In genomic region chr18:24488824-24489493, GRCh38 we compare ENCODE assay signal across 8 cellular contexts. TPM values are rescaled to one million over a fixed set of nuclear protein-coding genes. Genes with fewer than 3 reads are reported as not detected.
DNase-seq lines count a peak whose midpoint lies in the region; ATAC-seq and TF ChIP-seq lines count a peak whose summit lies in the region.

No MANE protein-coding gene starts in this region.

- H3K36me3 Mint-ChIP-seq in immature natural killer cell, result no peaks in the 10 kb centered on the region
- H3K36me3 Mint-ChIP-seq in stimulated activated effector memory CD8-positive, alpha-beta T cell treated with anti-CD3 and anti-CD28 coated beads, Interleukin-12 subunit alpha, Interleukin-12 subunit beta, amount 100 ng/mL, for 72 hours, result no peaks in the 10 kb centered on the region

- no peaks in the 10 kb centered on the region for H3K79me2 ChIP-seq in ACC112 (ENCODE audit: control insufficient read depth, insufficient read depth, low read length, unreplicated experiment)

- H3K27me3 Mint-ChIP-seq in immature natural killer cell (ENCODE audit: low read depth in 3 of 3), result peaks cover 8 to 22% (median 15%) of the 10 kb centered on the region in 3 donors

- H3K4me3 ChIP-seq in ACC112 (ENCODE audit: low read depth, low read length) (no peak overlapping the region), GM12864 (ENCODE audit: low read depth, low read length) (no peak overlapping the region), tibial artery (no peak overlapping the region)

- H3K4me1 Mint-ChIP-seq in immature natural killer cell, result peaks cover 26 to 32% of the 10 kb centered on the region in 2 donors
- peaks cover 31% of the 10 kb centered on the region for H3K4me1 Mint-ChIP-seq in stimulated activated effector memory CD8-positive, alpha-beta T cell treated with anti-CD3 and anti-CD28 coated beads, Interleukin-12 subunit alpha, Interleukin-12 subunit beta, amount 100 ng/mL, for 72 hours

- peak overlapping the region; percentile 9 for H2AFZ ChIP-seq in ACC112 (ENCODE audit: low read length, unreplicated experiment)

- H3K36me3 ChIP-seq in ACC112 (ENCODE audit: insufficient read depth, low read length) (no peaks in the 10 kb centered on the region), tibial artery (no peaks in the 10 kb centered on the region)

- H3K27me3 ChIP-seq in ACC112 (ENCODE audit: insufficient read depth, low read length) (peaks cover 11% of the 10 kb centered on the region), tibial artery (peaks cover 0 to 3% of the 10 kb centered on the region in 2 donors)

- peak overlapping the region in 1 of 5 donors; percentile 1 for H3K4me3 Mint-ChIP-seq in immature natural killer cell
- H3K4me3 Mint-ChIP-seq in stimulated activated effector memory CD8-positive, alpha-beta T cell treated with anti-CD3 and anti-CD28 coated beads, Interleukin-12 subunit alpha, Interleukin-12 subunit beta, amount 100 ng/mL, for 72 hours, result no peak overlapping the region

- DNase-seq in GM12864 (ENCODE audit: low read depth) (no peak), NCI-H2227 (lab: John Stamatoyannopoulos, UW; ENCODE audit: unreplicated experiment) (peak; percentile 67), astrocyte of the hippocampus (ENCODE audit: low read depth, low spot score) (peak; percentile 63), immature natural killer cell (peak; percentile 22 to 34 (median 31)), tibial artery (no peak)
- no peak for DNase-seq in stimulated activated effector memory CD8-positive, alpha-beta T cell treated with anti-CD3 and anti-CD28 coated beads, Interleukin-12 subunit alpha, Interleukin-12 subunit beta, amount 100 ng/mL, for 72 hours (ENCODE audit: low spot score in 2 of 2)

- no peak overlapping the region for H3K27ac ChIP-seq in ACC112 (ENCODE audit: low read depth, low read length)
- H3K27ac ChIP-seq in tibial artery, result no peak overlapping the region

- no peak for ATAC-seq in stimulated activated effector memory CD8-positive, alpha-beta T cell treated with anti-CD3 and anti-CD28 coated beads, Interleukin-12 subunit alpha, Interleukin-12 subunit beta, amount 100 ng/mL, for 72 hours
- no peak for ATAC-seq in GM21529 (IDR thresholded peaks at IDR 0.05; ENCODE audit: unreplicated experiment)

- intact Hi-C loops in tibial artery (cut with DNase I; ENCODE audit: low total_unique reads), result loop anchor here (1.0 to 10.0 kb wide), 3 partner anchors 64 to 314 kb away; partner anchors contain the start of gene IMPACT

- H3K27ac Mint-ChIP-seq in immature natural killer cell, result peak overlapping the region in 2 of 6 donors; percentile 1 to 36
- no peak overlapping the region for H3K27ac Mint-ChIP-seq in stimulated activated effector memory CD8-positive, alpha-beta T cell treated with anti-CD3 and anti-CD28 coated beads, Interleukin-12 subunit alpha, Interleukin-12 subunit beta, amount 100 ng/mL, for 72 hours

- H3K4me1 ChIP-seq in ACC112 (ENCODE audit: control insufficient read depth, insufficient read depth, low read length, unreplicated experiment) (peaks cover 3% of the 10 kb centered on the region), tibial artery (peaks cover 0 to 5% (median 0%) of the 10 kb centered on the region in 4 donors)

- TF ChIP-seq CTCF in GM12864 (IDR thresholded peaks at IDR 0.05; ENCODE audit: low read depth, low read length, missing control alignments), result peak; percentile 60
- peak; percentile 66 to 80 for TF ChIP-seq CTCF in tibial artery (IDR thresholded peaks at IDR 0.05)

- no peaks in the 10 kb centered on the region for H3K9me3 ChIP-seq in tibial artery

- no peaks in the 10 kb centered on the region for H3K9me3 Mint-ChIP-seq in immature natural killer cell
- H3K9me3 Mint-ChIP-seq in stimulated activated effector memory CD8-positive, alpha-beta T cell treated with anti-CD3 and anti-CD28 coated beads, Interleukin-12 subunit alpha, Interleukin-12 subunit beta, amount 100 ng/mL, for 72 hours, result no peaks in the 10 kb centered on the region

RNA-seq across cellular contexts. Expression of gene HRH4, which starts 28.5 kb away (rescaled TPM):
- not detected for polyA plus RNA-seq in immature natural killer cell

Comparison
In these comparisons a context has a peak if more than half of its experiments do, and no peak if none do; other contexts are left out.
1. DNase-seq: peak in NCI-H2227 (single experiment), astrocyte of the hippocampus (single experiment) and immature natural killer cell (3 of 3); none in GM12864 (single experiment), tibial artery (0 of 2) and stimulated activated effector memory CD8-positive, alpha-beta T cell treated with anti-CD3 and anti-CD28 coated beads, Interleukin-12 subunit alpha, Interleukin-12 subunit beta, amount 100 ng/mL, for 72 hours (0 of 2).